In the genomic region with DNA sequence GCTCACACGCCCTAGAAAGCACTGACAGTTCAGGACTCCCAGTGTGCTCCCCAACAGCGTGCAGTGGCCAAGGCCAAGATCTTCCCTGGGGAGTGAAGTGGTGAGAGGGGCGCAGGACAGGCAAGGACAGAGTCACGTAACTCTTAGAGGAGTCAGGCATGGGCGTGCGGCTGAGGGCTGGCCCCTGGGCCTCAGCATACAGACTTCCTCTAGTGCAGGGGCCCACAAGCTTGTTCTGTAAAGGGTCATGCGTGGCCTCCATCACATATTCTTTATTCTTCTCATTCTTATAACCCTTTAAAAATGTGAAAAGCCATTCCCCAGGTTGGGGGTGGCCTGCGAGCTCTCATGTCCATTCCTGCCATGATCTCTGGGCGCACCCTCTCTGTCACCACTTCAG, we compare ENCODE assay signal across 23 cellular contexts. TPM values are rescaled to one million over a fixed set of nuclear protein-coding genes. Genes with fewer than 3 reads are reported as not detected.
DNase-seq lines count a peak whose midpoint lies in the region; ATAC-seq and TF ChIP-seq lines count a peak whose summit lies in the region.
"Had no signal": no experiment of that assay in that cellular context is flagged by ENCODE, and none has a peak within 500 bp of the region (broad histone marks: within the 10 kb centered on the region; RNA-seq: fewer than 3 reads in every experiment).

No MANE protein-coding gene starts in this region.

- no peak for TF ChIP-seq CTCF in CD8-positive, alpha-beta T cell (IDR thresholded peaks at IDR 0.05)
- no peak for TF ChIP-seq CTCF in neutrophil (IDR thresholded peaks at IDR 0.05)

- ATAC-seq in activated naive CD4-positive, alpha-beta T cell treated with anti-CD3 and anti-CD28 coated beads, Interleukin-2, amount 50 U/mL, for 72 hours, result no peak
- no peak for ATAC-seq in CD8-positive, alpha-beta T cell
- ATAC-seq in GM18502 (IDR thresholded peaks at IDR 0.05; ENCODE audit: poor library complexity, unreplicated experiment), result no peak
- ATAC-seq: HCT116, right cardiac atrium had no signal

- peaks cover 4 to 10% of the 10 kb centered on the region in 2 donors for H3K36me3 Mint-ChIP-seq in activated naive CD4-positive, alpha-beta T cell treated with anti-CD3 and anti-CD28 coated beads, Interleukin-2, amount 50 U/mL, for 72 hours
- peaks cover 87% of the 10 kb centered on the region for H3K36me3 Mint-ChIP-seq in CD8-positive, alpha-beta T cell
- H3K36me3 Mint-ChIP-seq in dendritic cell treated with granulocyte-macrophage colony-stimulating factor and Interleukin-4, amounts not matched to agents 40 ng/mL and 50 ng/mL, for 4 days (ENCODE audit: low read depth), result peaks cover 97% of the 10 kb centered on the region

- DNase-seq in activated naive CD4-positive, alpha-beta T cell treated with anti-CD3 and anti-CD28 coated beads, Interleukin-2, amount 50 U/mL, for 72 hours (ENCODE audit: low spot score in 2 of 2), result peak in 1 of 2 donors; percentile 41
- no peak for DNase-seq in activated naive CD4-positive, alpha-beta T cell treated with anti-CD3 and anti-CD28 coated beads, Interleukin-2, amount 50 U/mL, for 16 hours
- peak in 1 of 7 experiments; percentile 10 for DNase-seq in CD8-positive, alpha-beta T cell
- DNase-seq in activated CD4-positive, alpha-beta T cell treated with anti-CD3 and anti-CD28 coated beads for 1 hour, result no peak
- DNase-seq in H4 (ENCODE audit: low spot score), result no peak
- DNase-seq: activated CD4-positive, alpha-beta T cell treated with anti-CD3 and anti-CD28 coated beads, Interleukin-2, amount 10 ng/mL, durations not matched to agents 7 days and 5 days; activated effector memory CD4-positive, alpha-beta T cell treated with anti-CD3 and anti-CD28 coated beads, Interleukin-2, amount 50 U/mL, for 16 hours; dermis blood vessel endothelial cell; glutamatergic neuron; mesendoderm; NCI-H1092; NCI-H187 treated with DMSO at 0.1 percent for 48 hours; ovary; spleen; stimulated activated CD4-positive, alpha-beta T cell treated with anti-CD3 and anti-CD28 coated beads, Interleukin-4, amount 100 ng/mL, for 1 hour; stimulated activated naive CD4-positive, alpha-beta T cell; T-helper 2 cell had no signal

- H3K4me3 Mint-ChIP-seq in CD8-positive, alpha-beta T cell, result no peak overlapping the region
- no peak overlapping the region for H3K4me3 Mint-ChIP-seq in dendritic cell treated with granulocyte-macrophage colony-stimulating factor and Interleukin-4, amounts not matched to agents 40 ng/mL and 50 ng/mL, for 4 days
- H3K4me3 Mint-ChIP-seq: activated CD4-positive, alpha-beta T cell treated with anti-CD3 and anti-CD28 coated beads, Interleukin-2, amount 10 ng/mL, durations not matched to agents 7 days and 5 days had no signal

- H3K9me3 Mint-ChIP-seq in activated naive CD4-positive, alpha-beta T cell treated with anti-CD3 and anti-CD28 coated beads, Interleukin-2, amount 50 U/mL, for 72 hours, result no peaks in the 10 kb centered on the region
- no peaks in the 10 kb centered on the region for H3K9me3 Mint-ChIP-seq in CD8-positive, alpha-beta T cell
- H3K9me3 Mint-ChIP-seq in dendritic cell treated with granulocyte-macrophage colony-stimulating factor and Interleukin-4, amounts not matched to agents 40 ng/mL and 50 ng/mL, for 4 days, result no peaks in the 10 kb centered on the region
- H3K9me3 Mint-ChIP-seq: activated CD4-positive, alpha-beta T cell treated with anti-CD3 and anti-CD28 coated beads, Interleukin-2, amount 10 ng/mL, durations not matched to agents 7 days and 5 days had no signal

- no peak overlapping the region for H3K4me3 ChIP-seq in CD8-positive, alpha-beta T cell (ENCODE audit: low read depth, low read length)
- H3K4me3 ChIP-seq in neutrophil (ENCODE audit: low read depth in 1 of 2, low read length in 1 of 2), result no peak overlapping the region
- H3K4me3 ChIP-seq: ovary, SK-N-MC, spleen had no signal

- peaks cover 25% of the 10 kb centered on the region for H3K36me3 ChIP-seq in CD8-positive, alpha-beta T cell (ENCODE audit: insufficient read depth, low read length)
- H3K36me3 ChIP-seq in neutrophil, result peaks cover 73% of the 10 kb centered on the region
- H3K36me3 ChIP-seq: ovary had no signal

- H3K27ac ChIP-seq in CD8-positive, alpha-beta T cell (ENCODE audit: low read depth, low read length), result no peak overlapping the region
- H3K27ac ChIP-seq in neutrophil, result peak overlapping the region; percentile 11
- H3K27ac ChIP-seq: ovary, SK-N-MC, spleen had no signal

- intact Hi-C loops in CD8-positive, alpha-beta T cell (cut with DNase I, micrococcal nuclease), result no loop called here
- intact Hi-C loops in dendritic cell treated with granulocyte-macrophage colony-stimulating factor and Interleukin-4, amounts not matched to agents 40 ng/mL and 50 ng/mL, for 4 days (cut with micrococcal nuclease), result no loop called here

- H3K9me3 ChIP-seq in CD8-positive, alpha-beta T cell (ENCODE audit: low read length), result no peaks in the 10 kb centered on the region
- no peaks in the 10 kb centered on the region for H3K9me3 ChIP-seq in neutrophil
- H3K9me3 ChIP-seq: ovary, spleen had no signal

- H3K4me1 Mint-ChIP-seq in CD8-positive, alpha-beta T cell (ENCODE audit: low read depth), result peaks cover 20% of the 10 kb centered on the region
- H3K4me1 Mint-ChIP-seq in dendritic cell treated with granulocyte-macrophage colony-stimulating factor and Interleukin-4, amounts not matched to agents 40 ng/mL and 50 ng/mL, for 4 days (ENCODE audit: low read depth), result peaks cover 54% of the 10 kb centered on the region

- CTCF ChIA-PET in CD8-positive, alpha-beta T cell (lab: Charles Lee), result interaction anchor here (1.2 kb wide), 1 partner anchor 53 kb away, joined by 4 read pairs; no protein-coding TSS in a partner anchor

- POLR2A ChIA-PET in CD8-positive, alpha-beta T cell (lab: Charles Lee), result no interaction called here

- H3K4me1 ChIP-seq in CD8-positive, alpha-beta T cell (ENCODE audit: insufficient read depth, low read length), result peaks cover 7% of the 10 kb centered on the region
- peaks cover 22 to 24% of the 10 kb centered on the region in 2 experiments for H3K4me1 ChIP-seq in neutrophil (ENCODE audit: control insufficient read depth in 1 of 2, insufficient read depth in 1 of 2, low read depth in 1 of 2, low read length in 1 of 2)

- H3K27me3 ChIP-seq in CD8-positive, alpha-beta T cell (ENCODE audit: insufficient read depth, low read length), result no peaks in the 10 kb centered on the region
- H3K27me3 ChIP-seq in neutrophil, result no peaks in the 10 kb centered on the region
- H3K27me3 ChIP-seq: ovary, spleen had no signal

- H3K27ac Mint-ChIP-seq in activated naive CD4-positive, alpha-beta T cell treated with anti-CD3 and anti-CD28 coated beads, Interleukin-2, amount 50 U/mL, for 72 hours, result peak overlapping the region; percentile 52
- peak overlapping the region; percentile 22 for H3K27ac Mint-ChIP-seq in CD8-positive, alpha-beta T cell
- H3K27ac Mint-ChIP-seq in dendritic cell treated with granulocyte-macrophage colony-stimulating factor and Interleukin-4, amounts not matched to agents 40 ng/mL and 50 ng/mL, for 4 days, result peak overlapping the region; percentile 59
- H3K27ac Mint-ChIP-seq: activated CD4-positive, alpha-beta T cell treated with anti-CD3 and anti-CD28 coated beads, Interleukin-2, amount 10 ng/mL, durations not matched to agents 7 days and 5 days had no signal

- no peaks in the 10 kb centered on the region for H3K27me3 Mint-ChIP-seq in CD8-positive, alpha-beta T cell (ENCODE audit: low read depth)
- no peaks in the 10 kb centered on the region for H3K27me3 Mint-ChIP-seq in dendritic cell treated with granulocyte-macrophage colony-stimulating factor and Interleukin-4, amounts not matched to agents 40 ng/mL and 50 ng/mL, for 4 days
- H3K27me3 Mint-ChIP-seq: activated CD4-positive, alpha-beta T cell treated with anti-CD3 and anti-CD28 coated beads, Interleukin-2, amount 10 ng/mL, durations not matched to agents 7 days and 5 days had no signal

RNA-seq across cellular contexts. Expression of a gene that starts 25.2 kb away (rescaled TPM):
- 10 to 100 TPM; 17.5 to 37.1 TPM for total RNA-seq in activated naive CD4-positive, alpha-beta T cell treated with anti-CD3 and anti-CD28 coated beads, Interleukin-2, amount 50 U/mL, for 72 hours
- 10 to 100 TPM; 20.1 to 24.3 TPM for total RNA-seq in CD8-positive, alpha-beta T cell
- total RNA-seq in H4 (2014; rRNA removed; shearing (Covaris generic)), result 75.6 and 79.7 TPM in 2 replicates

RNA-seq across cellular contexts. Expression of a gene that starts 25.4 kb away (rescaled TPM):
- total RNA-seq in activated naive CD4-positive, alpha-beta T cell treated with anti-CD3 and anti-CD28 coated beads, Interleukin-2, amount 50 U/mL, for 72 hours, result 10 to 100 TPM; 10.0 to 23.2 TPM
- total RNA-seq in CD8-positive, alpha-beta T cell, result 1 to 10 TPM in 1 of 2 experiments, under 1 TPM in 1; 0.71 to 1.7 TPM
- total RNA-seq in H4 (2014; rRNA removed; shearing (Covaris generic)), result 32.7 and 36.3 TPM in 2 replicates

RNA-seq across cellular contexts. Expression of a gene that starts 28.3 kb away (rescaled TPM):
- total RNA-seq in activated naive CD4-positive, alpha-beta T cell treated with anti-CD3 and anti-CD28 coated beads, Interleukin-2, amount 50 U/mL, for 72 hours, result 10 to 100 TPM; 24.5 to 51.4 TPM
- total RNA-seq in CD8-positive, alpha-beta T cell, result 10 to 100 TPM; 51.5 to 56.5 TPM
- 17.1 and 22.5 TPM in 2 replicates for total RNA-seq in H4 (2014; rRNA removed; shearing (Covaris generic))

RNA-seq across cellular contexts. Expression of a gene that starts 28.5 kb away (rescaled TPM):
- 10 to 100 TPM; 20.5 to 24.5 TPM for total RNA-seq in activated naive CD4-positive, alpha-beta T cell treated with anti-CD3 and anti-CD28 coated beads, Interleukin-2, amount 50 U/mL, for 72 hours
- total RNA-seq in CD8-positive, alpha-beta T cell, result 1 to 10 TPM; 7.5 to 8.3 TPM
- total RNA-seq in H4 (2014; rRNA removed; shearing (Covaris generic)), result 39.2 and 42.7 TPM in 2 replicates

Comparison
In these comparisons a context has a peak if more than half of its experiments do, and no peak if none do; other contexts are left out.
1. RNA of a gene that starts 25.4 kb away (total RNA-seq): 32.7 to 36.3 TPM in H4 and 10.0 to 23.2 TPM in activated naive CD4-positive, alpha-beta T cell treated with anti-CD3 and anti-CD28 coated beads, Interleukin-2, amount 50 U/mL, for 72 hours; 0.71 to 1.7 TPM in CD8-positive, alpha-beta T cell; every median in the first group is over 4 times any median in the second.
2. Peak in every context shown above with its lines, with median percentiles within 50 percentile points of each other: H3K27ac Mint-ChIP-seq.